ENCODE assay signal across 26 cellular contexts in genomic region chr2:14297340-14297739, GRCh38.
A peak's percentile ranks its signal among the peaks of the same experiment; 100 is the strongest.
DNase-seq lines count a peak whose midpoint lies in the region; ATAC-seq, FAIRE-seq and TF ChIP-seq lines count a peak whose summit lies in the region.
"Had no signal": no experiment of that assay in that cellular context is flagged by ENCODE, and none has a peak within 500 bp of the region (broad histone marks: within the 10 kb centered on the region; RNA-seq: fewer than 3 reads in every experiment).

No MANE protein-coding gene starts in this region.

- H3K4me3 ChIP-seq in epithelial cell of esophagus (ENCODE audit: low read length), result no peak overlapping the region
- H3K4me3 ChIP-seq: psoas muscle had no signal

- FAIRE-seq in GM19239 (lab: Jason Lieb, UNC), result no peak
- FAIRE-seq: A204.1, D721Med, islet of Langerhans had no signal

- ATAC-seq in HG03159 (IDR thresholded peaks at IDR 0.05; ENCODE audit: unreplicated experiment), result no peak
- ATAC-seq: activated CD8-positive, alpha-beta T cell treated with anti-CD3 and anti-CD28 coated beads for 36 hours; psoas muscle; stimulated activated naive CD8-positive, alpha-beta T cell treated with anti-CD3 and anti-CD28 coated beads, Interleukin-15, Interleukin-2, amounts not matched to agents 100 U/mL and 50 U/mL, for 24 hours; T-cell had no signal

- no peaks in the 10 kb centered on the region for H3K27me3 Mint-ChIP-seq in type B pancreatic cell
- H3K27me3 Mint-ChIP-seq: activated CD8-positive, alpha-beta T cell treated with anti-CD3 and anti-CD28 coated beads for 36 hours; CD4-positive, CD25-positive, alpha-beta regulatory T cell; naive B cell; T-cell had no signal

- TF ChIP-seq CTCF in epithelial cell of esophagus (IDR thresholded peaks at IDR 0.05; ENCODE audit: insufficient read depth, low read depth, low read length, missing control alignments), result no peak
- no peak for TF ChIP-seq CTCF in type B pancreatic cell (conservative IDR thresholded peaks at IDR 0.05)

- no peaks in the 10 kb centered on the region for H3K36me3 Mint-ChIP-seq in type B pancreatic cell
- H3K36me3 Mint-ChIP-seq: CD4-positive, CD25-positive, alpha-beta regulatory T cell; mesothelial cell of epicardium; naive B cell; T-cell had no signal

- peaks cover 7% of the 10 kb centered on the region for H3K4me1 Mint-ChIP-seq in type B pancreatic cell (ENCODE audit: unreplicated experiment)
- H3K4me1 Mint-ChIP-seq: CD4-positive, CD25-positive, alpha-beta regulatory T cell; mesothelial cell of epicardium; naive B cell; T-cell had no signal

- peak overlapping the region; percentile 90 for H3K27ac Mint-ChIP-seq in type B pancreatic cell
- H3K27ac Mint-ChIP-seq: activated CD8-positive, alpha-beta T cell treated with anti-CD3 and anti-CD28 coated beads for 36 hours; CD4-positive, CD25-positive, alpha-beta regulatory T cell; mesothelial cell of epicardium; naive B cell; T-cell had no signal

- DNase-seq in SKM-1 treated with dmso at 0.1 percent for 144 hours (lab: John Stamatoyannopoulos, UW; ENCODE audit: unreplicated experiment) (peak; percentile 46), SKM-1 (lab: John Stamatoyannopoulos, UW; ENCODE audit: unreplicated experiment) (no peak), NCI-H510A treated with DMSO at 0.1 percent for 48 hours (lab: John Stamatoyannopoulos, UW) (peak; percentile 78), epithelial cell of esophagus (ENCODE audit: low read depth) (peak; percentile 98), type B pancreatic cell (ENCODE audit: extremely low spot score, unreplicated experiment) (no peak), GM19239 (ENCODE audit: insufficient read length, low spot score) (no peak)
- no peak for DNase-seq in activated CD4-positive, alpha-beta T cell treated with anti-CD3 and anti-CD28 coated beads, Interleukin-2, amount 50 U/mL, for 4 hours
- DNase-seq: activated CD8-positive, alpha-beta T cell treated with anti-CD3 and anti-CD28 coated beads for 36 hours; activated gamma-delta T cell treated with Interleukin-2 at 50 U/mL for 16 hours; CD4-positive, CD25-positive, alpha-beta regulatory T cell; cerebellar nuclear complex; GOT3; Kasumi-1; naive B cell; NCI-H1105 treated with DMSO at 0.1 percent for 48 hours; NCI-H1930; NCI-H2227 treated with DMSO at 0.1 percent for 48 hours; psoas muscle; SHP77 treated with DMSO at 0.1 percent for 48 hours; stimulated activated naive CD8-positive, alpha-beta T cell treated with anti-CD3 and anti-CD28 coated beads, Interleukin-15, Interleukin-2, amounts not matched to agents 100 U/mL and 50 U/mL, for 24 hours; T-cell had no signal

- H3K9me3 Mint-ChIP-seq in type B pancreatic cell, result peaks cover 3% of the 10 kb centered on the region
- H3K9me3 Mint-ChIP-seq: mesothelial cell of epicardium had no signal

- H3K4me3 Mint-ChIP-seq in type B pancreatic cell, result peak overlapping the region; percentile 70
- H3K4me3 Mint-ChIP-seq: activated CD8-positive, alpha-beta T cell treated with anti-CD3 and anti-CD28 coated beads for 36 hours; mesothelial cell of epicardium; naive B cell; T-cell had no signal

Comparison
In these comparisons a context has a peak if more than half of its experiments do, and no peak if none do; other contexts are left out.
1. DNase-seq: peak in SKM-1 treated with dmso at 0.1 percent for 144 hours (single experiment), NCI-H510A treated with DMSO at 0.1 percent for 48 hours (single experiment) and epithelial cell of esophagus (single experiment); none in SKM-1 (single experiment), type B pancreatic cell (single experiment), activated CD4-positive, alpha-beta T cell treated with anti-CD3 and anti-CD28 coated beads, Interleukin-2, amount 50 U/mL, for 4 hours (0 of 2) and GM19239 (single experiment).